28 cellular contexts compared by ENCODE assay signal in genomic region chr10:77149001-77149400, GRCh38.
"Had no signal": no experiment of that assay in that cellular context is flagged by ENCODE, and none has a peak within 500 bp of the region (broad histone marks: within the 10 kb centered on the region; RNA-seq: fewer than 3 reads in every experiment).

No MANE protein-coding gene starts in this region.

- H3K36me3 ChIP-seq: SJCRH30 had no signal

- H3K27me3 ChIP-seq: SJCRH30 had no signal

- ATAC-seq: activated CD8-positive, alpha-beta T cell treated with anti-CD3 and anti-CD28 coated beads for 36 hours had no signal

- H3K27ac ChIP-seq: PC-9, SJCRH30, SK-N-MC had no signal

- H3K4me1 ChIP-seq: SJCRH30 had no signal

- H3K4me3 ChIP-seq: PC-9, SJCRH30, SK-N-MC had no signal

- H3K9me3 ChIP-seq: SJCRH30 had no signal

- DNase-seq: activated CD4-positive, alpha-beta T cell treated with anti-CD3 and anti-CD28 coated beads, Interleukin-2, amount 10 ng/mL, durations not matched to agents 24 days and 14 days; activated CD4-positive, alpha-beta T cell treated with anti-CD3 and anti-CD28 coated beads, Interleukin-2, amount 50 U/mL, for 4 hours; activated CD8-positive, alpha-beta T cell treated with anti-CD3 and anti-CD28 coated beads for 36 hours; activated gamma-delta T cell; activated naive CD4-positive, alpha-beta T cell treated with Interleukin-2 at 50 U/mL for 16 hours; activated naive CD8-positive, alpha-beta T cell treated with anti-CD3 and anti-CD28 coated beads, Interleukin-2, amount 10 ng/mL, durations not matched to agents 7 days and 5 days; activated T-cell treated with anti-CD3 and anti-CD28 coated beads, Interleukin-2, amount 50 U/mL, for 24 hours; amygdala; central memory CD4-positive, alpha-beta T cell; Kasumi-1; KG1; MM.1S; NCI-H1092 treated with DMSO at 0.1 percent for 48 hours; NCI-H1417; NCI-H146; NCI-H187; NCI-H2029 treated with DMSO at 0.1 percent for 48 hours; NCI-H2107; NCI-H2171; NCI-H510A; NCI-H526; NCI-H748 treated with DMSO at 0.1 percent for 48 hours; NK-92 treated with Interleukin-12 subunit alpha and Interleukin-12 subunit beta, amount 100 ng/mL, for 24 hours; PC-9; SHP77; SJCRH30; T1000 had no signal
